Comparison of ENCODE assay signal across 23 cellular contexts in the genomic region with DNA sequence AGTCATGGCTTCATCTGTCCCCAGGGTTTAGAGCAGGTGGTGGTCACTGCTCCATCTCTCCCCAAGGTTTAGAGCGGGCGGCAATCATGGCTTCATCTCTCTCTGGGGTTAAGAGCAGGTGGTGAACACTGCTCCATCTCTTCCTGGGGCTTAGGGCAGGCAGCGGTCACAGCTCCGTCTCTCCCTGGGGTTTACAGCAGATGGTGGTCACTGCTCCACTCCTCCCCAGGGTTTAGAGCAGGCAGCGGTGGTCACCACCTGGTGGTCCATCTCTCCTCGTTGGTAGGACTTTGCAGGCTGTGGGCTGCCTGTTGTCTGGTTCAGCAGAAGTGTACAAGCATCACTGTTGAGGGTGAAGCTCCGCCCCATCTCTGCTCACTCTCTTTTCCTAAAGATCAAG. TPM values are rescaled to one million over a fixed set of nuclear protein-coding genes. Genes with fewer than 3 reads are reported as not detected.
A peak's percentile ranks its signal among the peaks of the same experiment; 100 is the strongest.
DNase-seq lines count a peak whose midpoint lies in the region; ATAC-seq and TF ChIP-seq lines count a peak whose summit lies in the region.
"Had no signal": no experiment of that assay in that cellular context is flagged by ENCODE, and none has a peak within 500 bp of the region (broad histone marks: within the 10 kb centered on the region; RNA-seq: fewer than 3 reads in every experiment).

No MANE protein-coding gene starts in this region.

- intact Hi-C loops in esophagus muscularis mucosa (cut with DNase I), result no loop called here

- peaks cover 50% of the 10 kb centered on the region for H3K27me3 Mint-ChIP-seq in activated T-helper 17 cell treated with anti-CD3 and anti-CD28 coated beads, Interleukin-2, amount 50 U/mL, for 72 hours

- no peak for TF ChIP-seq CTCF in esophagus muscularis mucosa (IDR thresholded peaks at IDR 0.05)

- no peak overlapping the region for H3K4me2 ChIP-seq in neuronal stem cell (ENCODE audit: insufficient read depth, low read length, poor library complexity, severe bottlenecking)
- H3K4me2 ChIP-seq: A549; BLaER1 treated with 17β-estradiol and CSF1 and Interleukin-3, amounts not matched to agents 10 nM and 100 nM had no signal

- no peak overlapping the region for H3K27ac Mint-ChIP-seq in activated T-helper 17 cell treated with anti-CD3 and anti-CD28 coated beads, Interleukin-2, amount 50 U/mL, for 72 hours
- H3K27ac Mint-ChIP-seq: CD14-positive monocyte; CD4-positive, alpha-beta T cell; HFFc6 had no signal

- peak overlapping the region; percentile 72 for H4K8ac ChIP-seq in neuronal stem cell (ENCODE audit: low read depth, low read length)

- no peaks in the 10 kb centered on the region for H3K36me3 Mint-ChIP-seq in activated T-helper 17 cell treated with anti-CD3 and anti-CD28 coated beads, Interleukin-2, amount 50 U/mL, for 72 hours (ENCODE audit: low read depth)
- H3K36me3 Mint-ChIP-seq: CD14-positive monocyte; CD8-positive, alpha-beta memory T cell had no signal

- H3K18ac ChIP-seq in neuronal stem cell (ENCODE audit: low read length), result peak overlapping the region; percentile 66

- peak overlapping the region; percentile 17 for H2BK15ac ChIP-seq in neuronal stem cell (ENCODE audit: low read length)

- H2BK12ac ChIP-seq in neuronal stem cell (ENCODE audit: low read length), result no peak overlapping the region

- DNase-seq in esophagus muscularis mucosa (ENCODE audit: extremely low spot score) (peak; percentile 80), neuronal stem cell (ENCODE audit: low spot score) (no peak), NCI-H345 (lab: John Stamatoyannopoulos, UW) (no peak), NCI-H526 (lab: John Stamatoyannopoulos, UW) (no peak)
- no peak for DNase-seq in activated CD8-positive, alpha-beta memory T cell treated with anti-CD3 and anti-CD28 coated beads for 24 hours
- DNase-seq: 8988T; ACHN; AML-193; BE2C; CD4-positive, alpha-beta T cell; CD8-positive, alpha-beta memory T cell; DMS 273 treated with DMSO at 0.1 percent for 48 hours; DMS79; EL; GDM1; HFFc6 had no signal

- H3K23ac ChIP-seq in neuronal stem cell (ENCODE audit: low read depth, low read length, poor library complexity), result peak overlapping the region; percentile 81

- H2AK5ac ChIP-seq in neuronal stem cell (ENCODE audit: low read depth, low read length), result peak overlapping the region; percentile 81

- ATAC-seq in activated T-helper 17 cell treated with anti-CD3 and anti-CD28 coated beads, Interleukin-2, amount 50 U/mL, for 72 hours (replicated peaks), result peak; percentile 45
- no peak for ATAC-seq in GM18858 (IDR thresholded peaks at IDR 0.05; ENCODE audit: unreplicated experiment)
- ATAC-seq: A549, GM12878 had no signal

- H3K9me3 Mint-ChIP-seq in activated T-helper 17 cell treated with anti-CD3 and anti-CD28 coated beads, Interleukin-2, amount 50 U/mL, for 72 hours, result no peaks in the 10 kb centered on the region
- H3K9me3 Mint-ChIP-seq: CD4-positive, alpha-beta T cell; CD8-positive, alpha-beta memory T cell had no signal

- TF ChIP-seq POLR2A in esophagus muscularis mucosa (IDR thresholded peaks at IDR 0.05; ENCODE audit: low read depth), result no peak

- no peaks in the 10 kb centered on the region for H3K79me1 ChIP-seq in neuronal stem cell (ENCODE audit: low read depth, low read length)

- no peak overlapping the region for H2AFZ ChIP-seq in neuronal stem cell (ENCODE audit: low read length)

- H3K14ac ChIP-seq in neuronal stem cell (ENCODE audit: low read length), result peak overlapping the region; percentile 44

- no peak overlapping the region for H2BK5ac ChIP-seq in neuronal stem cell (ENCODE audit: low read length)

- no peak overlapping the region for H3K9ac ChIP-seq in neuronal stem cell (ENCODE audit: low read depth, low read length, poor library complexity)
- H3K9ac ChIP-seq: BLaER1 treated with 17β-estradiol and CSF1 and Interleukin-3, amounts not matched to agents 10 nM and 100 nM had no signal

- no peak overlapping the region for H3K4me3 Mint-ChIP-seq in activated T-helper 17 cell treated with anti-CD3 and anti-CD28 coated beads, Interleukin-2, amount 50 U/mL, for 72 hours
- H3K4me3 Mint-ChIP-seq: CD14-positive monocyte; CD4-positive, alpha-beta T cell; CD8-positive, alpha-beta memory T cell; HFFc6 had no signal

- no peak overlapping the region for H2BK120ac ChIP-seq in neuronal stem cell (ENCODE audit: low read depth, low read length)

- H3K27ac ChIP-seq in esophagus muscularis mucosa (replicated peaks in 1 of 4), result no peak overlapping the region
- no peak overlapping the region for H3K27ac ChIP-seq in neuronal stem cell (replicated peaks; ENCODE audit: low read length)
- H3K27ac ChIP-seq: A549; BLaER1 treated with 17β-estradiol and CSF1 and Interleukin-3, amounts not matched to agents 10 nM and 100 nM had no signal

- H3K4me1 ChIP-seq in esophagus muscularis mucosa, result peaks cover 0 to 9% (median 5%) of the 10 kb centered on the region in 4 donors
- H3K4me1 ChIP-seq in neuronal stem cell (ENCODE audit: control insufficient read depth in 2 of 2, insufficient read depth in 1 of 2, low read depth in 1 of 2, low read length in 2 of 2), result peaks cover under 1 to 2% of the 10 kb centered on the region in 2 donors
- H3K4me1 ChIP-seq: A549, BE2C, HAP-1 had no signal

- H3K4ac ChIP-seq in neuronal stem cell (ENCODE audit: low read length), result no peak overlapping the region

- H3K4me3 ChIP-seq in esophagus muscularis mucosa (no peak overlapping the region), neuronal stem cell (ENCODE audit: low read length in 2 of 2) (no peak overlapping the region)
- H3K4me3 ChIP-seq: A549; BLaER1 treated with 17β-estradiol and CSF1 and Interleukin-3, amounts not matched to agents 10 nM and 100 nM; GM12878; HAP-1 had no signal

- peak overlapping the region; percentile 78 for H4K91ac ChIP-seq in neuronal stem cell (ENCODE audit: low read depth, low read length, poor library complexity)

- peaks cover 4% of the 10 kb centered on the region for H3K4me1 Mint-ChIP-seq in activated T-helper 17 cell treated with anti-CD3 and anti-CD28 coated beads, Interleukin-2, amount 50 U/mL, for 72 hours

- no peaks in the 10 kb centered on the region for H3K36me3 ChIP-seq in esophagus muscularis mucosa
- no peaks in the 10 kb centered on the region for H3K36me3 ChIP-seq in neuronal stem cell (replicated peaks in 1 of 2; ENCODE audit: control insufficient read depth in 2 of 2, insufficient read depth in 2 of 2, low read length in 2 of 2)
- H3K36me3 ChIP-seq: BE2C; BLaER1 treated with 17β-estradiol and CSF1 and Interleukin-3, amounts not matched to agents 10 nM and 100 nM; HAP-1 had no signal

- H3K9me3 ChIP-seq in esophagus muscularis mucosa (no peaks in the 10 kb centered on the region), neuronal stem cell (replicated peaks in 1 of 2; ENCODE audit: control insufficient read depth in 2 of 2, insufficient read depth in 1 of 2, low read depth in 1 of 2, low read length in 2 of 2) (peaks cover 0 to 6% of the 10 kb centered on the region in 2 donors)
- H3K9me3 ChIP-seq: A549, BE2C, HAP-1 had no signal

- H3K27me3 ChIP-seq in esophagus muscularis mucosa, result peaks cover 0 to 24% (median 0%) of the 10 kb centered on the region in 4 donors
- H3K27me3 ChIP-seq in neuronal stem cell (ENCODE audit: control insufficient read depth in 3 of 3, insufficient read depth in 3 of 3, low read depth in 1 of 3, low read length in 3 of 3), result peaks cover 0 to 45% (median 7%) of the 10 kb centered on the region in 3 experiments

- TF ChIP-seq EP300 in esophagus muscularis mucosa (IDR thresholded peaks at IDR 0.05), result no peak

- WGBS in esophagus muscularis mucosa, result 87% methylated on average over 7 of the region's 7 CpGs
- WGBS in neuronal stem cell (ENCODE audit: extremely low coverage in 2 of 2, insufficient read length in 2 of 2, insufficient replicate concordance in 1 of 2), 2 donors, result no CpG with 5 or more reads among the region's 7 CpGs

RNA-seq across cellular contexts. Expression of a gene that starts 52.8 kb away (rescaled TPM):
- total RNA-seq in activated T-helper 17 cell treated with anti-CD3 and anti-CD28 coated beads, Interleukin-2, amount 50 U/mL, for 72 hours, result 100 to 1,000 TPM in 1 of 2 donors, 10 to 100 TPM in 1; 70.2 to 127 TPM
- total RNA-seq in esophagus muscularis mucosa, result 10 to 100 TPM; 36.0 to 53.6 (median 45.1) TPM
- 43.9 TPM for polyA plus RNA-seq in neuronal stem cell (2013, experiment 1 of 2)
- 44.8 TPM for polyA plus RNA-seq in neuronal stem cell (2013, experiment 2 of 2)
